Comparison of ENCODE assay signal across 22 cellular contexts in the genomic region with DNA sequence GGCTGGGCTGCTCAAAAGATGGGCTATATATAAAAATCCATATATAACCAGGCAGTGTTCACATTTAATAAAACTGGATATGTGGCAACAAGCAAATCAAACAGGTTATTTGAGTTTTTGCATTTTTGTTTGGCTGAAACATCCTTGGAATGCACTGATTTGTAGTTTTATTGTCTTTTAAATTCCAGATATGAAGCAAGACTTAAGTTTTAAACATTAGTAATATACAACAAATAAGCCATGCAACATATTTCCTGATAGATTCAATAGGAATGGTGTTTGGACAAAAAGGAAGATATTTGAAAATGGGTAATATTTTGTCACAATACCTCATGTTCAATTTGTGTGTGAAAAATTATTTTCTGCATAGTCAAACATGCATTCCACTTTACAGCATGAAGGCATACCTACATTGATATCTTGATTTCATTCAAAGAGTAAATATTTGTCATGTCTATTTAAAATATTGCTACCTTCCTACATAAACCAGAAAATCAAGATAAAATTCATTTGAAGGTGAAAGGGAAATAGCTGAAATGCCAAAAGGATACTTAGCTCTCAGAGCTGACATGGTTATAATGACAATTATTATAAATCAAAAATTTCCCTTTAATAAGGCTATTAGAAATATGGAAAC.
"Had no signal": no experiment of that assay in that cellular context is flagged by ENCODE, and none has a peak within 500 bp of the region (broad histone marks: within the 10 kb centered on the region; RNA-seq: fewer than 3 reads in every experiment).

No MANE protein-coding gene starts in this region.

- H3K4me1 ChIP-seq: gastrocnemius medialis, heart right ventricle, psoas muscle, spleen, tibial nerve, upper lobe of right lung, vagina had no signal

- H3K9me3 Mint-ChIP-seq: endodermal cell had no signal

- H3K9me3 ChIP-seq: gastrocnemius medialis, neutrophil, psoas muscle, tibial nerve, upper lobe of right lung, vagina had no signal

- H3K4me3 Mint-ChIP-seq: endodermal cell; naive thymus-derived CD8-positive, alpha-beta T cell; stimulated activated memory B cell treated with anti-CD40 and anti-IgM and Interleukin-4, amounts not matched to agents 10 μg/mL and 1 μg/mL and 100 μg/mL, for 72 hours; stimulated activated naive CD8-positive, alpha-beta T cell treated with anti-CD3 and anti-CD28 coated beads, Interleukin-15, Interleukin-2, amounts not matched to agents 100 ng/mL and 50 ng/mL, for 24 hours had no signal

- DNase-seq: effector CD4-positive, alpha-beta T cell; endodermal cell; gastrocnemius medialis; heart right ventricle; hypothalamus; mucosa of descending colon; naive thymus-derived CD8-positive, alpha-beta T cell; psoas muscle; spleen; stimulated activated CD4-positive, alpha-beta T cell treated with anti-CD3 and anti-CD28 coated beads, Interleukin-15, amount 100 ng/mL, for 24 hours; stimulated activated CD4-positive, alpha-beta T cell treated with anti-CD3 and anti-CD28 coated beads, Interleukin-1b, Interleukin-23, amount 100 ng/mL, for 48 hours; stimulated activated CD4-positive, alpha-beta T cell treated with anti-CD3 and anti-CD28 coated beads, Interleukin-4, amount 100 ng/mL, for 24 hours; upper lobe of right lung had no signal

- H3K27me3 ChIP-seq: gastrocnemius medialis, heart right ventricle, neutrophil, spleen, tibial nerve, upper lobe of right lung, vagina had no signal

- FAIRE-seq: endothelial cell of umbilical vein had no signal

- H3K4me3 ChIP-seq: gastrocnemius medialis, heart right ventricle, mucosa of descending colon, psoas muscle, spleen, tibial nerve, upper lobe of right lung, vagina had no signal

- H3K27me3 Mint-ChIP-seq: naive thymus-derived CD8-positive, alpha-beta T cell; stimulated activated memory B cell treated with anti-CD40 and anti-IgM and Interleukin-4, amounts not matched to agents 10 μg/mL and 1 μg/mL and 100 μg/mL, for 72 hours; stimulated activated naive CD8-positive, alpha-beta T cell treated with anti-CD3 and anti-CD28 coated beads, Interleukin-15, Interleukin-2, amounts not matched to agents 100 ng/mL and 50 ng/mL, for 24 hours had no signal

- H3K27ac Mint-ChIP-seq: naive thymus-derived CD8-positive, alpha-beta T cell; stimulated activated memory B cell treated with anti-CD40 and anti-IgM and Interleukin-4, amounts not matched to agents 10 μg/mL and 1 μg/mL and 100 μg/mL, for 72 hours; stimulated activated naive CD8-positive, alpha-beta T cell treated with anti-CD3 and anti-CD28 coated beads, Interleukin-15, Interleukin-2, amounts not matched to agents 100 ng/mL and 50 ng/mL, for 24 hours had no signal

- H3K36me3 ChIP-seq: gastrocnemius medialis, heart right ventricle, neutrophil, spleen, tibial nerve, upper lobe of right lung, vagina had no signal

- H3K4me1 Mint-ChIP-seq: endodermal cell; naive thymus-derived CD8-positive, alpha-beta T cell; stimulated activated memory B cell treated with anti-CD40 and anti-IgM and Interleukin-4, amounts not matched to agents 10 μg/mL and 1 μg/mL and 100 μg/mL, for 72 hours had no signal

- H3K27ac ChIP-seq: gastrocnemius medialis, heart right ventricle, neutrophil, psoas muscle, spleen, tibial nerve, upper lobe of right lung, vagina had no signal

- H3K36me3 Mint-ChIP-seq: naive thymus-derived CD8-positive, alpha-beta T cell; stimulated activated memory B cell treated with anti-CD40 and anti-IgM and Interleukin-4, amounts not matched to agents 10 μg/mL and 1 μg/mL and 100 μg/mL, for 72 hours had no signal

- ATAC-seq: esophagus mucosa; gastrocnemius medialis; heart right ventricle; left lobe of liver; mucosa of descending colon; naive thymus-derived CD8-positive, alpha-beta T cell; psoas muscle; sciatic nerve; stimulated activated memory B cell treated with anti-CD40 and anti-IgM and Interleukin-4, amounts not matched to agents 10 μg/mL and 1 μg/mL and 100 μg/mL, for 72 hours; upper lobe of right lung had no signal
